ENCODE assay signal across 8 cellular contexts in the genomic region with DNA sequence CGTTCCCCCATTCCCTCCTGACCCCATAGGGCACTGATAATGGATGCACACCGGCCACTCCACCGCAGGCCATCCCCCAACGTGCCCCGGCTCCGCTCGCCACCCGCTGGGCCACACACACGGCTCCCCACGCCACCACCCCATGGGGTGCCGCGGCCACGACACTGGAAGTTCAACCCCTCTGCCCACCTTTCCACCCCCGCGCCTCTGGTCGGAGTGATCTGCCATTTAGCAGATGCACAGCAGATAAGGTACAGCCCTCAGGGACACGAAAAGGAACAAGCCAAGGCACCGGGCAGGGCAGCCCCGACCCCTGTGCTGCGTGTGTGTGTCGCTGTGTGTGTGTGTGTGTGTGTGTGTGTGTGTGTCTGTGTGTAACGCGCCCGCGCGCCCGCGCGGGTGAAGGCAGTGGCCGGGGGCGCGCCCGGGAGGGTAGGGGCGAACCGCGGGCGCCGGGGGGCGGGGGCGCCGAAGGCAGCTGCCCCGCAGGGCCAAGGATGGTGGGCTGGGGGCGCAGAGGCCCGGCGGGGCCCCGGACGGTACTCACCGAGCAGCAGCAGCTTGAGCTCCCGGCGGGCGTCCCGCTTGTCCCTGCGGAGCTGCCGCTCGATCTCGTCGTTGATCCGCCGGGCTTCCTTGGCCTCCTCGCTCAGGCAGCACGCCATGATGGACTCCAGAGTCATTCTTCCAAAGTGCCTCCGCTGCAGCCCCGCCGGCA. TPM values are rescaled to one million over a fixed set of nuclear protein-coding genes. Genes with fewer than 3 reads are reported as not detected.
DNase-seq lines count a peak whose midpoint lies in the region; ATAC-seq and TF ChIP-seq lines count a peak whose summit lies in the region.

No MANE protein-coding gene starts in this region.

- H3K4me3 ChIP-seq in NB4 (ENCODE audit: low read depth, low read length) (peak overlapping the region; percentile 84), duodenal mucosa (ENCODE audit: low read depth in 1 of 2, low read length in 2 of 2) (peak overlapping the region; percentile 82 to 85), lower lobe of right lung (peak overlapping the region; percentile 82)

- peaks cover 0 to 2% of the 10 kb centered on the region in 2 donors for H3K36me3 ChIP-seq in duodenal mucosa (ENCODE audit: control insufficient read depth in 1 of 2, insufficient read depth in 2 of 2, low read length in 2 of 2)
- no peaks in the 10 kb centered on the region for H3K36me3 ChIP-seq in lower lobe of right lung

- H3K9me3 ChIP-seq in duodenal mucosa (ENCODE audit: control insufficient read depth in 1 of 2, low read length in 2 of 2) (no peaks in the 10 kb centered on the region), lower lobe of right lung (no peaks in the 10 kb centered on the region)

- TF ChIP-seq POLR2A in NB4 (IDR thresholded peaks at IDR 0.05; ENCODE audit: extremely low read depth, insufficient read length): no peak

- in situ Hi-C loops in Caki2 (cut with HindIII; ENCODE audit: low pct_unique_long_range_greater_than_20kb, low sequenced_read_pairs): no loop called here

- peaks cover 37 to 45% of the 10 kb centered on the region in 2 donors for H3K4me1 ChIP-seq in duodenal mucosa (ENCODE audit: control insufficient read depth in 1 of 2, insufficient read depth in 2 of 2, low read length in 2 of 2)
- H3K4me1 ChIP-seq in lower lobe of right lung: peaks cover 63% of the 10 kb centered on the region

- peak overlapping the region; percentile 74 to 86 for H3K9ac ChIP-seq in duodenal mucosa (ENCODE audit: low read depth in 1 of 2, low read length in 2 of 2)

- H3K27ac ChIP-seq in duodenal mucosa (ENCODE audit: low read depth, low read length) (peak overlapping the region; percentile 68), lower lobe of right lung (peak overlapping the region; percentile 94)

- ATAC-seq in lower lobe of right lung (peak; percentile 25 to 68), GM21723 (IDR thresholded peaks at IDR 0.05; ENCODE audit: unreplicated experiment) (no peak), GM21367 (IDR thresholded peaks at IDR 0.05; ENCODE audit: unreplicated experiment) (no peak)

- intact Hi-C loops in lower lobe of right lung (cut with DNase I): no loop called here

- H3K27me3 ChIP-seq in duodenal mucosa (ENCODE audit: control insufficient read depth in 1 of 2, insufficient read depth in 2 of 2, low read length in 2 of 2) (no peaks in the 10 kb centered on the region), lower lobe of right lung (ENCODE audit: low read depth) (no peaks in the 10 kb centered on the region)

- TF ChIP-seq CTCF in NB4 (IDR thresholded peaks at IDR 0.05; ENCODE audit: low read depth, low read length): no peak
- no peak for TF ChIP-seq CTCF in lower lobe of right lung (IDR thresholded peaks at IDR 0.05)

- peak; percentile 53 for DNase-seq in Caki2 (ENCODE audit: low read depth)
- DNase-seq in NB4 (ENCODE audit: low read depth): peak; percentile 74
- peak; percentile 28 to 48 for DNase-seq in activated CD4-positive, alpha-beta T cell treated with anti-CD3 and anti-CD28 coated beads, Interleukin-2, amount 50 U/mL, for 24 hours (ENCODE audit: low read depth in 1 of 2, low spot score in 1 of 2)
- peak; percentile 78 for DNase-seq in lower lobe of right lung
- peak; percentile 40 to 48 for DNase-seq in stimulated activated CD4-positive, alpha-beta T cell treated with anti-CD3 and anti-CD28 coated beads, Interleukin-4, amount 100 ng/mL, for 48 hours (ENCODE audit: low read depth in 2 of 2)

RNA-seq across cellular contexts. Expression of a gene that starts 0.9 kb away (rescaled TPM):
- total RNA-seq in Caki2 (2014; rRNA removed; shearing (Covaris generic); ENCODE audit: low replicate concordance): 12.4 and 37.2 TPM in 2 replicates
- total RNA-seq in lower lobe of right lung: 130 TPM

Comparison
In these comparisons a context has a peak if more than half of its experiments do, and no peak if none do; other contexts are left out.
1. ATAC-seq: peak in lower lobe of right lung (2 of 2); none in GM21723 (single experiment) and GM21367 (single experiment).
2. Peak in every context shown above with its lines, with median percentiles within 50 percentile points of each other: DNase-seq and H3K4me3 ChIP-seq.